ENCODE assay signal across 20 cellular contexts in the genomic region with DNA sequence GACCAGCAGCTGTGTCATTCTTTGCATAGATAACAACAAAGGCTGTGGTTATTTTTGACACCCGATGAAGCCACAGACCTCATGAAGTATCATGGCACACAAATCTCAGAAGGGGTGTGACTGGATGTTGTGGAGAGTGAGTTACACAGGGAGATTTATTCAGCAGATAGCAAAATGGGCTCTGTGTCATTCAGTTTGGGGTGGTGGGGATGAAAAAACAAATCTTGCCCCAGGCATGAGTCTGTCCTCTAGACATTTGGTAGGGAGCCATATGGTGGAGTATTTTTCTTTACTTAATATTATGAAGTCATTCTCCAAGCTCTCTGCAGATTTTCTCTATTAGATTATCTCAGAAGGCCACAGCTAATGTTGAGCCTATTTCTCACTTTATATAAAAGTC.
DNase-seq lines count a peak whose midpoint lies in the region; FAIRE-seq and TF ChIP-seq lines count a peak whose summit lies in the region.
"Had no signal": no experiment of that assay in that cellular context is flagged by ENCODE, and none has a peak within 500 bp of the region (broad histone marks: within the 10 kb centered on the region; RNA-seq: fewer than 3 reads in every experiment).

No MANE protein-coding gene starts in this region.

- FAIRE-seq in astrocyte (lab: Jason Lieb, UNC): peak; percentile 88

- TF ChIP-seq CTCF in astrocyte (IDR thresholded peaks at IDR 0.05; ENCODE audit: insufficient read depth, low read depth, low read length): no peak
- TF ChIP-seq CTCF in GM10266 (IDR thresholded peaks at IDR 0.05; ENCODE audit: control insufficient read depth, insufficient read depth, low read depth, missing control alignments): no peak

- no peak overlapping the region for H3K4me3 ChIP-seq in astrocyte (ENCODE audit: insufficient read depth, low read depth, low read length)
- H3K4me3 ChIP-seq: BLaER1, psoas muscle, thoracic aorta had no signal

- H2AFZ ChIP-seq in astrocyte (ENCODE audit: low read depth, low read length): no peak overlapping the region

- H3K36me3 Mint-ChIP-seq in astrocyte (ENCODE audit: low read depth, unreplicated experiment): peaks cover 4% of the 10 kb centered on the region
- H3K36me3 Mint-ChIP-seq: activated naive CD8-positive, alpha-beta T cell treated with anti-CD3 and anti-CD28 coated beads, Interleukin-2, amount 10 ng/mL, durations not matched to agents 7 days and 5 days; naive B cell had no signal

- no peaks in the 10 kb centered on the region for H3K9me3 Mint-ChIP-seq in astrocyte (ENCODE audit: unreplicated experiment)
- H3K9me3 Mint-ChIP-seq: activated naive CD8-positive, alpha-beta T cell treated with anti-CD3 and anti-CD28 coated beads, Interleukin-2, amount 10 ng/mL, durations not matched to agents 7 days and 5 days; T-helper 1 cell treated with Interleukin-12 subunit alpha and Interleukin-12 subunit beta and Interleukin-4 antibody, amounts not matched to agents 30 μg/mL and 1 μg/mL, for 36 hours had no signal

- H3K27ac Mint-ChIP-seq in astrocyte (ENCODE audit: unreplicated experiment): peak overlapping the region; percentile 14
- H3K27ac Mint-ChIP-seq: activated naive CD8-positive, alpha-beta T cell treated with anti-CD3 and anti-CD28 coated beads, Interleukin-2, amount 10 ng/mL, durations not matched to agents 7 days and 5 days; T-helper 1 cell treated with Interleukin-12 subunit alpha and Interleukin-12 subunit beta and Interleukin-4 antibody, amounts not matched to agents 30 μg/mL and 1 μg/mL, for 36 hours had no signal

- no peaks in the 10 kb centered on the region for H3K27me3 Mint-ChIP-seq in astrocyte (ENCODE audit: low read depth, unreplicated experiment)
- H3K27me3 Mint-ChIP-seq: activated naive CD8-positive, alpha-beta T cell treated with anti-CD3 and anti-CD28 coated beads, Interleukin-2, amount 10 ng/mL, durations not matched to agents 7 days and 5 days; naive B cell had no signal

- peak overlapping the region; percentile 77 for H3K27ac ChIP-seq in astrocyte (ENCODE audit: low read depth, low read length)
- H3K27ac ChIP-seq: BLaER1, epithelial cell of prostate, psoas muscle, RWPE1, thoracic aorta had no signal

- peaks cover 36% of the 10 kb centered on the region for H3K4me1 Mint-ChIP-seq in astrocyte (ENCODE audit: low read depth, unreplicated experiment)
- H3K4me1 Mint-ChIP-seq: activated naive CD8-positive, alpha-beta T cell treated with anti-CD3 and anti-CD28 coated beads, Interleukin-2, amount 10 ng/mL, durations not matched to agents 7 days and 5 days had no signal

- H3K4me1 ChIP-seq in astrocyte (ENCODE audit: insufficient read depth, low read length): peaks cover 26% of the 10 kb centered on the region
- H3K4me1 ChIP-seq: psoas muscle had no signal

- no peaks in the 10 kb centered on the region for H3K36me3 ChIP-seq in astrocyte (ENCODE audit: insufficient read depth, low read length)
- H3K36me3 ChIP-seq: BLaER1, thoracic aorta had no signal

- H4K20me1 ChIP-seq in astrocyte (ENCODE audit: insufficient read depth, low read length): no peaks in the 10 kb centered on the region
- H4K20me1 ChIP-seq: BLaER1 had no signal

- peak; percentile 92 for DNase-seq in EH (ENCODE audit: low read depth)
- peak; percentile 53 for DNase-seq in HT1080 (ENCODE audit: low read depth)
- peak; percentile 96 for DNase-seq in astrocyte (ENCODE audit: low read depth)
- DNase-seq in iris pigment epithelial cell (ENCODE audit: low read depth): peak; percentile 46
- no peak for DNase-seq in GM10266 (ENCODE audit: extremely low spot score)
- no peak for DNase-seq in Ammon's horn (ENCODE audit: low spot score)
- no peak for DNase-seq in UCSD-AML1 (lab: John Stamatoyannopoulos, UW; ENCODE audit: unreplicated experiment)
- no peak for DNase-seq in NAMALWA (ENCODE audit: low spot score)
- DNase-seq: activated naive CD8-positive, alpha-beta T cell treated with anti-CD3 and anti-CD28 coated beads, Interleukin-2, amount 10 ng/mL, durations not matched to agents 7 days and 5 days; DND-41; hypothalamus; naive B cell; NCI-H2029; NCI-H748 treated with DMSO at 0.1 percent for 48 hours; psoas muscle had no signal

- no peaks in the 10 kb centered on the region for H3K27me3 ChIP-seq in astrocyte (ENCODE audit: insufficient read depth, low read length)
- H3K27me3 ChIP-seq: BLaER1 had no signal

- peak overlapping the region; percentile 52 for H3K9ac ChIP-seq in astrocyte (ENCODE audit: low read length)
- H3K9ac ChIP-seq: BLaER1 had no signal

- H3K4me3 Mint-ChIP-seq in astrocyte (ENCODE audit: unreplicated experiment): no peak overlapping the region
- H3K4me3 Mint-ChIP-seq: activated naive CD8-positive, alpha-beta T cell treated with anti-CD3 and anti-CD28 coated beads, Interleukin-2, amount 10 ng/mL, durations not matched to agents 7 days and 5 days; naive B cell; T-helper 1 cell treated with Interleukin-12 subunit alpha and Interleukin-12 subunit beta and Interleukin-4 antibody, amounts not matched to agents 30 μg/mL and 1 μg/mL, for 36 hours had no signal

- no peaks in the 10 kb centered on the region for H3K79me2 ChIP-seq in astrocyte (ENCODE audit: insufficient read depth, low read length)

- no peaks in the 10 kb centered on the region for H3K9me3 ChIP-seq in astrocyte (ENCODE audit: insufficient read depth, low read depth, low read length)
- H3K9me3 ChIP-seq: BLaER1, psoas muscle, thoracic aorta had no signal

- H3K4me2 ChIP-seq in astrocyte (ENCODE audit: low read length): peak overlapping the region; percentile 36
- H3K4me2 ChIP-seq: BLaER1 had no signal

Comparison
In these comparisons a context has a peak if more than half of its experiments do, and no peak if none do; other contexts are left out.
1. DNase-seq: peak in EH (single experiment), HT1080 (single experiment), astrocyte (single experiment) and iris pigment epithelial cell (single experiment); none in GM10266 (single experiment), Ammon's horn (single experiment), UCSD-AML1 (single experiment) and NAMALWA (single experiment).